8 cellular contexts compared by ENCODE assay signal in the genomic region with DNA sequence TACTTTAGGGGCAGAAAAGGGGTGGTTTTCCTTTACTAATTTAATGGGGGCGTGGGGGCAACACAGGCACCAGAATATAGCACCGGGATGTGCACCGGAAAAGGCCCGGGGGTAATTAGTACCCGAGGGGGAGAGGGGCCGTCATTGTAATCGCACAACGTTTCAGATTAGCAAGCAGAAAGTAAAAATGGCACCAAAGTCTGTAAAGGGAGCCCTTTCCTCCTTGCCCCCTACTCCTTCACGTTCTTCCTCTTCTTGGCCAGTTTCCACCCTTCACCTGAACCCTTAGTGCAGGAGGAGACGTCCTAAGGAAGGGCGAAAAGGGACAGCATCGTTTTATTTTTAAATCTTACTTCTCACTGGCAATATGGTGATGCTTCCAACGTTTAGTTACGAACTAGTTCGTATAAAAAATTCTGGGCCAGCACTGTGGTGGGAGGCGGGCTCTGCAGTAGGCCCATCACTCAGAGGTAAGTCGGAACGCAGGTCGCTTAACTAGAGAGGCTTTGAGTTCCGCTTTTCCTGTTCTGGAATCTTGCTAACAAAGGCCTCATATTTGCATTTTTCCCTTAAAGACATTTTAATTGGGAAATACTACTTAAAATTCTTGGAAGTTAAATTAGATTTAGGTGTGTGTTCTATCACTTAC. TPM values are rescaled to one million over a fixed set of nuclear protein-coding genes. Genes with fewer than 3 reads are reported as not detected.
DNase-seq lines count a peak whose midpoint lies in the region; ATAC-seq and TF ChIP-seq lines count a peak whose summit lies in the region.

No MANE protein-coding gene starts in this region.

- H3K27ac ChIP-seq in iPS DF 6.9 (ENCODE audit: low read length) (no peak overlapping the region), stomach (peak overlapping the region in 4 of 5 donors; percentile 97 to 99 (median 98))

- no peak for TF ChIP-seq CTCF in WTC11 (IDR thresholded peaks at IDR 0.05)
- no peak for TF ChIP-seq CTCF in stomach (IDR thresholded peaks at IDR 0.05)
- TF ChIP-seq CTCF in GM10266 (IDR thresholded peaks at IDR 0.05; ENCODE audit: control insufficient read depth, insufficient read depth, low read depth, missing control alignments) = no peak

- no peaks in the 10 kb centered on the region for H3K4me1 ChIP-seq in iPS DF 6.9 (ENCODE audit: control insufficient read depth, insufficient read depth, low read length)
- H3K4me1 ChIP-seq in stomach = peaks cover 4 to 36% (median 25%) of the 10 kb centered on the region in 4 donors

- TF ChIP-seq EP300 in stomach (IDR thresholded peaks at IDR 0.05) = no peak

- H3K9me3 Mint-ChIP-seq in WTC11 = no peaks in the 10 kb centered on the region

- H3K27me3 ChIP-seq in iPS DF 6.9 (ENCODE audit: control insufficient read depth, insufficient read depth, low read length) (no peaks in the 10 kb centered on the region), stomach (no peaks in the 10 kb centered on the region)

- peak; percentile 8 for ATAC-seq in WTC11

- H3K27ac Mint-ChIP-seq in WTC11 = peak overlapping the region; percentile 98

- H3K4me3 Mint-ChIP-seq in WTC11 = peak overlapping the region; percentile 81

- intact Hi-C loops in stomach (cut with DNase I; ENCODE audit: low total_unique reads) = no loop called here

- DNase-seq in NCI-H2227 treated with DMSO at 0.1 percent for 48 hours (lab: John Stamatoyannopoulos, UW) = peak; percentile 30
- no peak for DNase-seq in NCI-H2227 (lab: John Stamatoyannopoulos, UW; ENCODE audit: unreplicated experiment)
- peak; percentile 31 for DNase-seq in WTC11 (ENCODE audit: low spot score)
- DNase-seq in iPS DF 6.9 (ENCODE audit: low read depth, low spot score) = no peak
- no peak for DNase-seq in stomach
- DNase-seq in HT-29 (ENCODE audit: low spot score) = no peak
- DNase-seq in GM10266 (ENCODE audit: extremely low spot score) = no peak
- no peak for DNase-seq in SW 1271 (lab: John Stamatoyannopoulos, UW)

- H3K9me3 ChIP-seq in iPS DF 6.9 (ENCODE audit: control insufficient read depth, insufficient read depth, low read length) (no peaks in the 10 kb centered on the region), stomach (no peaks in the 10 kb centered on the region)

- H3K4me1 Mint-ChIP-seq in WTC11 = peaks cover 25% of the 10 kb centered on the region

- CTCF ChIA-PET in WTC11 (lab: Charles Lee) = interaction anchor here (0.6 to 1.2 kb wide), 4 partner anchors 57 to 149 kb away, joined by 3 to 4 read pairs (median 4); no protein-coding TSS in a partner anchor

- WGBS in iPS DF 6.9 (ENCODE audit: insufficient coverage, insufficient read length) = no CpG with 5 or more reads among the region's 20 CpGs
- 44 to 55% (median 52%) methylated on average over 20 of the region's 20 CpGs for WGBS in stomach, 5 donors

- POLR2A ChIA-PET in WTC11 (lab: Charles Lee) = interaction anchor here (0.5 to 1.8 kb wide), 5 partner anchors 11 to 1692 kb away, joined by 3 to 7 read pairs (median 5); no protein-coding TSS in a partner anchor

- H3K36me3 ChIP-seq in iPS DF 6.9 (ENCODE audit: control insufficient read depth, insufficient read depth, low read length) (no peaks in the 10 kb centered on the region), stomach (no peaks in the 10 kb centered on the region)

- TF ChIP-seq POLR2A in stomach (IDR thresholded peaks at IDR 0.05) = no peak

- peak overlapping the region; percentile 26; the same call in 1 of the 2 replicates for H3K4me3 ChIP-seq in iPS DF 6.9 (ENCODE audit: low read length)
- H3K4me3 ChIP-seq in stomach = peak overlapping the region; percentile 79 to 96 (median 92)

- no peaks in the 10 kb centered on the region for H3K36me3 Mint-ChIP-seq in WTC11

- H3K27me3 Mint-ChIP-seq in WTC11 (ENCODE audit: low read depth) = no peaks in the 10 kb centered on the region; the same call in 1 of the 2 replicates

TF ChIP-seq in WTC11, 78 proteins besides CTCF, POLR2A, EP300 and RAD21:
- TF ChIP-seq, protein P1, sequence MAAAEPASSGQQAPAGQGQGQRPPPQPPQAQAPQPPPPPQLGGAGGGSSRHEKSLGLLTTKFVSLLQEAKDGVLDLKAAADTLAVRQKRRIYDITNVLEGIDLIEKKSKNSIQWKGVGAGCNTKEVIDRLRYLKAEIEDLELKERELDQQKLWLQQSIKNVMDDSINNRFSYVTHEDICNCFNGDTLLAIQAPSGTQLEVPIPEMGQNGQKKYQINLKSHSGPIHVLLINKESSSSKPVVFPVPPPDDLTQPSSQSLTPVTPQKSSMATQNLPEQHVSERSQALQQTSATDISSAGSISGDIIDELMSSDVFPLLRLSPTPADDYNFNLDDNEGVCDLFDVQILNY (CRISPR knock-in tag; IDR thresholded peaks at IDR 0.05) = no peak
- TF ChIP-seq, protein P2, sequence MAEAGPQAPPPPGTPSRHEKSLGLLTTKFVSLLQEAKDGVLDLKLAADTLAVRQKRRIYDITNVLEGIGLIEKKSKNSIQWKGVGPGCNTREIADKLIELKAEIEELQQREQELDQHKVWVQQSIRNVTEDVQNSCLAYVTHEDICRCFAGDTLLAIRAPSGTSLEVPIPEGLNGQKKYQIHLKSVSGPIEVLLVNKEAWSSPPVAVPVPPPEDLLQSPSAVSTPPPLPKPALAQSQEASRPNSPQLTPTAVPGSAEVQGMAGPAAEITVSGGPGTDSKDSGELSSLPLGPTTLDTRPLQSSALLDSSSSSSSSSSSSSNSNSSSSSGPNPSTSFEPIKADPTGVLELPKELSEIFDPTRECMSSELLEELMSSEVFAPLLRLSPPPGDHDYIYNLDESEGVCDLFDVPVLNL (CRISPR knock-in tag; IDR thresholded peaks at IDR 0.05; ENCODE audit: borderline replicate concordance, low read depth) = no peak
- TF ChIP-seq JUN (CRISPR knock-in tag; IDR thresholded peaks at IDR 0.05) (no peak), OVOL2 (CRISPR knock-in tag; IDR thresholded peaks at IDR 0.05; ENCODE audit: borderline replicate concordance) (no peak), CREB1 (CRISPR knock-in tag; IDR thresholded peaks at IDR 0.05) (no peak), SMAD4 (CRISPR knock-in tag; IDR thresholded peaks at IDR 0.05) (no peak), GTF2I (CRISPR knock-in tag; conservative IDR thresholded peaks at IDR 0.05) (no peak), NR1H2 (CRISPR knock-in tag; IDR thresholded peaks at IDR 0.05) (no peak), FOXJ3 (CRISPR knock-in tag; IDR thresholded peaks at IDR 0.05; ENCODE audit: borderline replicate concordance) (no peak)
- TF ChIP-seq, protein P3, sequence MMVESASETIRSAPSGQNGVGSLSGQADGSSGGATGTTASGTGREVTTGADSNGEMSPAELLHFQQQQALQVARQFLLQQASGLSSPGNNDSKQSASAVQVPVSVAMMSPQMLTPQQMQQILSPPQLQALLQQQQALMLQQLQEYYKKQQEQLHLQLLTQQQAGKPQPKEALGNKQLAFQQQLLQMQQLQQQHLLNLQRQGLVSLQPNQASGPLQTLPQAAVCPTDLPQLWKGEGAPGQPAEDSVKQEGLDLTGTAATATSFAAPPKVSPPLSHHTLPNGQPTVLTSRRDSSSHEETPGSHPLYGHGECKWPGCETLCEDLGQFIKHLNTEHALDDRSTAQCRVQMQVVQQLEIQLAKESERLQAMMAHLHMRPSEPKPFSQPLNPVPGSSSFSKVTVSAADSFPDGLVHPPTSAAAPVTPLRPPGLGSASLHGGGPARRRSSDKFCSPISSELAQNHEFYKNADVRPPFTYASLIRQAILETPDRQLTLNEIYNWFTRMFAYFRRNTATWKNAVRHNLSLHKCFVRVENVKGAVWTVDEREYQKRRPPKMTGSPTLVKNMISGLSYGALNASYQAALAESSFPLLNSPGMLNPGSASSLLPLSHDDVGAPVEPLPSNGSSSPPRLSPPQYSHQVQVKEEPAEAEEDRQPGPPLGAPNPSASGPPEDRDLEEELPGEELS (CRISPR knock-in tag; IDR thresholded peaks at IDR 0.05) = no peak
- TF ChIP-seq, protein P4, sequence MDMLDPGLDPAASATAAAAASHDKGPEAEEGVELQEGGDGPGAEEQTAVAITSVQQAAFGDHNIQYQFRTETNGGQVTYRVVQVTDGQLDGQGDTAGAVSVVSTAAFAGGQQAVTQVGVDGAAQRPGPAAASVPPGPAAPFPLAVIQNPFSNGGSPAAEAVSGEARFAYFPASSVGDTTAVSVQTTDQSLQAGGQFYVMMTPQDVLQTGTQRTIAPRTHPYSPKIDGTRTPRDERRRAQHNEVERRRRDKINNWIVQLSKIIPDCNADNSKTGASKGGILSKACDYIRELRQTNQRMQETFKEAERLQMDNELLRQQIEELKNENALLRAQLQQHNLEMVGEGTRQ (CRISPR knock-in tag; IDR thresholded peaks at IDR 0.05) = no peak
- TF ChIP-seq, protein P5, sequence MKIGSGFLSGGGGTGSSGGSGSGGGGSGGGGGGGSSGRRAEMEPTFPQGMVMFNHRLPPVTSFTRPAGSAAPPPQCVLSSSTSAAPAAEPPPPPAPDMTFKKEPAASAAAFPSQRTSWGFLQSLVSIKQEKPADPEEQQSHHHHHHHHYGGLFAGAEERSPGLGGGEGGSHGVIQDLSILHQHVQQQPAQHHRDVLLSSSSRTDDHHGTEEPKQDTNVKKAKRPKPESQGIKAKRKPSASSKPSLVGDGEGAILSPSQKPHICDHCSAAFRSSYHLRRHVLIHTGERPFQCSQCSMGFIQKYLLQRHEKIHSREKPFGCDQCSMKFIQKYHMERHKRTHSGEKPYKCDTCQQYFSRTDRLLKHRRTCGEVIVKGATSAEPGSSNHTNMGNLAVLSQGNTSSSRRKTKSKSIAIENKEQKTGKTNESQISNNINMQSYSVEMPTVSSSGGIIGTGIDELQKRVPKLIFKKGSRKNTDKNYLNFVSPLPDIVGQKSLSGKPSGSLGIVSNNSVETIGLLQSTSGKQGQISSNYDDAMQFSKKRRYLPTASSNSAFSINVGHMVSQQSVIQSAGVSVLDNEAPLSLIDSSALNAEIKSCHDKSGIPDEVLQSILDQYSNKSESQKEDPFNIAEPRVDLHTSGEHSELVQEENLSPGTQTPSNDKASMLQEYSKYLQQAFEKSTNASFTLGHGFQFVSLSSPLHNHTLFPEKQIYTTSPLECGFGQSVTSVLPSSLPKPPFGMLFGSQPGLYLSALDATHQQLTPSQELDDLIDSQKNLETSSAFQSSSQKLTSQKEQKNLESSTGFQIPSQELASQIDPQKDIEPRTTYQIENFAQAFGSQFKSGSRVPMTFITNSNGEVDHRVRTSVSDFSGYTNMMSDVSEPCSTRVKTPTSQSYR (CRISPR knock-in tag; IDR thresholded peaks at IDR 0.05) = no peak

RNA-seq across cellular contexts. Expression of a gene that starts 0.8 kb away (rescaled TPM):
- total RNA-seq in WTC11 (2021) (19.6 to 32.5 TPM (median 21.8 TPM) in 3 replicates), stomach (10 to 100 TPM in 3 of 5 donors, 1 to 10 TPM in 2; 8.1 to 67.7 (median 45.9) TPM)
- 1 to 10 TPM; 1.5 to 3.1 (median 2.1) TPM for polyA plus RNA-seq in stomach
- total RNA-seq in HT-29 (2014; rRNA removed; shearing (Covaris generic)) = 0.05 and 0.13 TPM in 2 replicates

Comparison
In these comparisons a context has a peak if more than half of its experiments do, and no peak if none do; other contexts are left out.
1. DNase-seq: peak in NCI-H2227 treated with DMSO at 0.1 percent for 48 hours (single experiment) and WTC11 (single experiment); none in NCI-H2227 (single experiment), iPS DF 6.9 (single experiment), stomach (single experiment), HT-29 (single experiment), GM10266 (single experiment) and SW 1271 (0 of 2).